12 cellular contexts compared by ENCODE assay signal in genomic region chr11:70210051-70210501, GRCh38. TPM values are rescaled to one million over a fixed set of nuclear protein-coding genes. Genes with fewer than 3 reads are reported as not detected.
A peak's percentile ranks its signal among the peaks of the same experiment; 100 is the strongest.
DNase-seq lines count a peak whose midpoint lies in the region; ATAC-seq, FAIRE-seq and TF ChIP-seq lines count a peak whose summit lies in the region.
"Had no signal": no experiment of that assay in that cellular context is flagged by ENCODE, and none has a peak within 500 bp of the region (broad histone marks: within the 10 kb centered on the region; RNA-seq: fewer than 3 reads in every experiment).

No MANE protein-coding gene starts in this region.

- no peak for TF ChIP-seq RAD21 in K562 (CRISPR knock-in tag; conservative IDR thresholded peaks at IDR 0.05 in 1 of 2, IDR thresholded peaks at IDR 0.05 in 1 of 2)

- H3K9me3 ChIP-seq in K562 (replicated peaks; ENCODE audit: control insufficient read depth, insufficient read depth, low read depth, low read length) (no peaks in the 10 kb centered on the region), mucosa of descending colon (no peaks in the 10 kb centered on the region)
- H3K9me3 ChIP-seq: thyroid gland had no signal

- H3K4me2 ChIP-seq in K562 (ENCODE audit: insufficient read depth, low read length) = no peak overlapping the region

- no peak overlapping the region for H3K9ac ChIP-seq in K562 (ENCODE audit: insufficient read depth in 1 of 2, low read depth in 2 of 2, low read length in 2 of 2)

- peaks cover 28% of the 10 kb centered on the region for H3K79me2 ChIP-seq in K562 (ENCODE audit: control insufficient read depth, insufficient read depth, low read length)

- CTCF ChIA-PET in K562 (lab: Yijun Ruan, JAX; ENCODE audit: low intra/inter-chr PET ratio) = no interaction called here

- TF ChIP-seq POLR2A in K562 (conservative IDR thresholded peaks at IDR 0.05) = no peak

- peaks cover 32% of the 10 kb centered on the region for H3K36me3 ChIP-seq in K562 (ENCODE audit: control insufficient read depth, insufficient read depth, low read length)
- H3K36me3 ChIP-seq in mucosa of descending colon (ENCODE audit: low read depth) = peaks cover 5% of the 10 kb centered on the region

- POLR2A ChIA-PET in K562 (lab: Yijun Ruan, JAX) = interaction anchor here (0.8 kb wide), 1 partner anchor 102 kb away, joined by 3 read pairs; no protein-coding TSS in a partner anchor

- H4K20me1 ChIP-seq in K562 (replicated peaks; ENCODE audit: control insufficient read depth, insufficient read depth, low read length) = peaks cover 20% of the 10 kb centered on the region

- BruUV-seq in K562 (replicated peaks; lab: Mats Ljungman, UMichigan) = no TSS peak

- H3K9me1 ChIP-seq in K562 (ENCODE audit: control insufficient read depth, insufficient read depth, low read length) = peaks cover 1% of the 10 kb centered on the region

- intact Hi-C loops in K562 (cut with micrococcal nuclease) (no loop called here), mucosa of descending colon (cut with DNase I, micrococcal nuclease) (no loop called here)

- TF ChIP-seq CTCF in AG09309 (IDR thresholded peaks at IDR 0.05; ENCODE audit: control insufficient read depth, insufficient read depth, low read depth, low read length, missing control alignments) (no peak), K562 (IDR thresholded peaks at IDR 0.05 in 2 of 3, conservative IDR thresholded peaks at IDR 0.05 in 1 of 3; ENCODE audit: insufficient read depth in 2 of 3, low read depth in 1 of 3, low read length in 3 of 3) (no peak), mucosa of descending colon (IDR thresholded peaks at IDR 0.05) (no peak)

- H3K4me1 ChIP-seq in K562 (replicated peaks in 1 of 2; ENCODE audit: control insufficient read depth in 2 of 2, insufficient read depth in 2 of 2, low read length in 2 of 2) = peaks cover 5 to 14% of the 10 kb centered on the region in 2 experiments; a peak in 4 of 5 replicates
- H3K4me1 ChIP-seq in mucosa of descending colon (ENCODE audit: low read depth) = peaks cover 11% of the 10 kb centered on the region

- in situ Hi-C loops in K562 (cut with MboI) = no loop called here

- H2AFZ ChIP-seq in K562 (ENCODE audit: low read depth, low read length) = no peak overlapping the region

- TF ChIP-seq EP300 in K562 (IDR thresholded peaks at IDR 0.05; ENCODE audit: low read length) = no peak

- H3K27ac ChIP-seq in K562 (ENCODE audit: extremely low read depth, low read depth, low read length) = no peak overlapping the region
- H3K27ac ChIP-seq: thyroid gland had no signal

- ATAC-seq in K562 (no peak), mucosa of descending colon (peak; percentile 64), GM18870 (IDR thresholded peaks at IDR 0.05; ENCODE audit: unreplicated experiment) (no peak)

- no peak for FAIRE-seq in K562 (lab: Jason Lieb, UNC)

- DNase-seq in AG09309 (ENCODE audit: low read depth) (peak; percentile 69), HCEC 1CT (peak; percentile 36), K562 (ENCODE audit: extremely low read depth in 1 of 4, low spot score in 3 of 4) (no peak), mucosa of descending colon (no peak), NCI-H526 treated with DMSO at 0.1 percent for 48 hours (lab: John Stamatoyannopoulos, UW) (no peak), SHP77 (lab: John Stamatoyannopoulos, UW) (no peak), NCI-H82 (lab: John Stamatoyannopoulos, UW) (no peak)
- DNase-seq: activated T-cell treated with anti-CD3 and anti-CD28 coated beads for 4 hours, naive B cell, NCI-H510A, thyroid gland had no signal

- 32% methylated on average over 8 of the region's 8 CpGs for WGBS in K562 (ENCODE audit: insufficient coverage, low coverage, missing lambda C conversion rate)

- no peaks in the 10 kb centered on the region for H3K27me3 ChIP-seq in K562 (ENCODE audit: control insufficient read depth in 2 of 2, insufficient read depth in 2 of 2, low read length in 2 of 2)
- H3K27me3 ChIP-seq: thyroid gland had no signal

- H3K4me3 ChIP-seq in AG09309 (ENCODE audit: control insufficient read depth, low read depth, low read length) = no peak overlapping the region
- H3K4me3 ChIP-seq in K562 = no peak overlapping the region
- H3K4me3 ChIP-seq in mucosa of descending colon = no peak overlapping the region
- H3K4me3 ChIP-seq: thyroid gland had no signal

TF ChIP-seq in K562, 482 proteins besides CTCF, POLR2A, EP300 and RAD21:
- TF ChIP-seq POLR2AphosphoS2 (IDR thresholded peaks at IDR 0.05; ENCODE audit: low read length) = peak; percentile 40; the same call in 1 of the 2 replicates
- TF ChIP-seq, protein P1, sequence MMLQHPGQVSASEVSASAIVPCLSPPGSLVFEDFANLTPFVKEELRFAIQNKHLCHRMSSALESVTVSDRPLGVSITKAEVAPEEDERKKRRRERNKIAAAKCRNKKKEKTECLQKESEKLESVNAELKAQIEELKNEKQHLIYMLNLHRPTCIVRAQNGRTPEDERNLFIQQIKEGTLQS (IDR thresholded peaks at IDR 0.05) = 0 out of 2 replicates have a peak, but pooled peaks have one; percentile 8
- TF ChIP-seq, protein P1 (CRISPR knock-in tag; conservative IDR thresholded peaks at IDR 0.05) = no peak
- TF ChIP-seq NR1H2 (CRISPR knock-in tag; IDR thresholded peaks at IDR 0.05) = no peak
TF ChIP-seq in K562: peak in this region for 2.

RNA-seq across cellular contexts. Expression of gene FADD, which starts 7.0 kb away (rescaled TPM):
- total RNA-seq in K562 (2011; cell fraction: chromatin; rRNA removed; ENCODE audit: low replicate concordance) = 9.8 and 23.6 TPM in 2 replicates
- 23.6 and 28.0 TPM in 2 replicates for total RNA-seq in K562 (2011; cell fraction: nucleolus; rRNA removed)
- total RNA-seq in K562 (2011; cell fraction: nucleoplasm; rRNA removed) = 17.0 and 17.6 TPM in 2 replicates
- total RNA-seq in K562 (2014; rRNA removed) (20.1 and 20.4 TPM in 2 replicates), K562 (2014; rRNA removed; fragmentation: Illumina TruSeq; extraction: Trizol) (15.5 and 17.2 TPM in 2 replicates), K562 (2015; rRNA removed; fragmentation: Illumina TruSeq; extraction: Trizol) (18.4 and 20.9 TPM in 2 replicates), K562 (2021) (24.1 and 26.2 TPM in 2 replicates), mucosa of descending colon (10 to 100 TPM; 26.3 to 31.0 (median 26.9) TPM)
- polyA plus RNA-seq in K562 (2011; rRNA removed) (23.6 and 26.9 TPM in 2 replicates), K562 (2014; fragmentation: Illumina TruSeq; extraction: Trizol) (17.2 and 17.7 TPM in 2 replicates), K562 (2014; fragmentation: Nextera tagmentation; extraction: Ambion mirVana) (under 1 TPM; 0.29 to 0.30 TPM), K562 (2014; rRNA removed) (26.7 and 28.7 TPM in 2 replicates)
- 24.3 and 37.3 TPM in 2 replicates for polyA plus RNA-seq in K562 (2011; cell fraction: cytosol; rRNA removed)
- 11.2 and 14.3 TPM in 2 replicates for polyA plus RNA-seq in K562 (2011; cell fraction: nucleus; rRNA removed)
- polyA plus RNA-seq in K562 (2012) = 20.7 and 23.8 TPM in 2 replicates
- 17.5 and 22.8 TPM in 2 replicates for polyA minus RNA-seq in K562 (2011; rRNA and poly(A)+ RNA removed)
- polyA minus RNA-seq in K562 (2011; cell fraction: cytosol; rRNA and poly(A)+ RNA removed) = 13.8 and 19.3 TPM in 2 replicates
- 17.8 and 23.5 TPM in 2 replicates for polyA minus RNA-seq in K562 (2011; cell fraction: nucleus; rRNA and poly(A)+ RNA removed)

Comparison
In these comparisons a context has a peak if more than half of its experiments do, and no peak if none do; other contexts are left out.
1. DNase-seq: peak in AG09309 (single experiment) and HCEC 1CT (single experiment); none in K562 (0 of 4), mucosa of descending colon (0 of 3), NCI-H526 treated with DMSO at 0.1 percent for 48 hours (single experiment), SHP77 (0 of 2) and NCI-H82 (single experiment).